ENCODE assay signal across 16 cellular contexts in the genomic region with DNA sequence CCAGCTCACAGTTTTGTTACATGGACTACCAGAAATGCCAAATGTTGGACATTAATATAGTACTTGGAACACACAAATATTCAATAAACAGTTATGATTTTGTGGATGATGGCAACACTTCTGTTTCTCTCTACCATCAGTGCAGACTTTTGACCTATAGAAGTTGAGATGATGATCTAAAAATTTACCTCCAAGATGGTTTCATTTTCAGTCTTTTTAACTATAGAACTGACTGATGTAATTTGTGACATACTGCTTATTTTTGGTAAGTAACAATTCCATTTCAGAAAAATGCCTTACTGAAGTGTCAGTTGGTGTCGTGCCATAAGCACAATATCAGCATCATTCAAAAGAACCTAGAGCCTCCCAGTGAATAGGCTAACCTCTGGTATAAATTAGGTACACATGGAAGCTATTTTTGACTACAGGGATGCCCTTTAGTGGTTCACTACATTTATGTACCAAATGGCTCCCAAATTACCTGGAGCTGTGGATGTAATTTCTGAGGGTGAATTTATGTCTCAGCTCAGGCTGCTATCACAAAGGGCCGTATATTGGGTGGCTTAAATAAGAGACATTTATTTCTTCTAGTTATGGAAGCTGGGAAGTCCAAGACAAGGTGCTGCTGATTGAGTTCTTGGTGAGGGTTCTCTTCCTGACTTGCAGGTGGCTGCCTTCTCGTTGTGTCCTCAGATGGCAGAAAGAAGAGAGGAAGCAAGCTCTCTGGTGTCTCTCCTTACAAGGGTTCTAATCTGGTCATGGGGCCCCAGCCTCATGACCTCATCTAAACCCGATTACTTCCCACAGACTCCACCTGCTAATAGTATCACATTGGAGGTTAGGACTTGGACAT.
DNase-seq lines count a peak whose midpoint lies in the region; ATAC-seq, FAIRE-seq and TF ChIP-seq lines count a peak whose summit lies in the region.
"Had no signal": no experiment of that assay in that cellular context is flagged by ENCODE, and none has a peak within 500 bp of the region (broad histone marks: within the 10 kb centered on the region; RNA-seq: fewer than 3 reads in every experiment).

No MANE protein-coding gene starts in this region.

- H3K36me3 ChIP-seq in keratinocyte (ENCODE audit: control insufficient read depth in 2 of 2, extremely low read depth in 1 of 2, insufficient read depth in 2 of 2, low read length in 2 of 2) (no peaks in the 10 kb centered on the region), right lobe of liver (no peaks in the 10 kb centered on the region)
- H3K36me3 ChIP-seq: ascending aorta had no signal

- H3K27ac ChIP-seq in keratinocyte (ENCODE audit: control insufficient read depth, insufficient read depth, low read length) = no peak overlapping the region
- H3K27ac ChIP-seq in right lobe of liver = no peak overlapping the region
- H3K27ac ChIP-seq: ascending aorta, GM23248, PC-9 had no signal

- ATAC-seq in GM18517 (IDR thresholded peaks at IDR 0.05; ENCODE audit: unreplicated experiment) (peak; percentile 34), GM21423 (IDR thresholded peaks at IDR 0.05; ENCODE audit: unreplicated experiment) (peak; percentile 18), HG03439 (IDR thresholded peaks at IDR 0.05; ENCODE audit: unreplicated experiment) (peak; percentile 18), right lobe of liver (no peak), HG02642 (IDR thresholded peaks at IDR 0.05; ENCODE audit: poor library complexity, unreplicated experiment) (no peak)
- ATAC-seq: activated T-cell treated with anti-CD3 and anti-CD28 coated beads, Interleukin-2, amount 50 U/mL, for 4 hours had no signal

- H3K9me3 ChIP-seq in keratinocyte (ENCODE audit: control insufficient read depth, low read depth, low read length) (no peaks in the 10 kb centered on the region), right lobe of liver (no peaks in the 10 kb centered on the region)
- H3K9me3 ChIP-seq: ascending aorta had no signal

- no peak overlapping the region for H2AFZ ChIP-seq in keratinocyte (ENCODE audit: control insufficient read depth, low read length)
- H2AFZ ChIP-seq: GM23248, PC-9 had no signal

- no peaks in the 10 kb centered on the region for H3K79me2 ChIP-seq in keratinocyte (ENCODE audit: control insufficient read depth, insufficient read depth, low read length)

- H3K4me3 ChIP-seq in keratinocyte (ENCODE audit: control insufficient read depth in 2 of 3, extremely low read depth in 1 of 3, insufficient read depth in 2 of 3, low read depth in 1 of 3, low read length in 3 of 3) = no peak overlapping the region
- H3K4me3 ChIP-seq in right lobe of liver = no peak overlapping the region
- H3K4me3 ChIP-seq: ascending aorta, GM23248, PC-9 had no signal

- no peak overlapping the region for H3K9ac ChIP-seq in keratinocyte (ENCODE audit: control insufficient read depth, extremely low read depth, insufficient read depth, low read length)
- H3K9ac ChIP-seq: GM23248 had no signal

- TF ChIP-seq CTCF in keratinocyte (optimal IDR thresholded peaks at IDR 0.05 in 1 of 3, IDR thresholded peaks at IDR 0.05 in 1 of 3, conservative IDR thresholded peaks at IDR 0.05 in 1 of 3; ENCODE audit: extremely low read depth in 1 of 3, insufficient read depth in 2 of 3, low read length in 3 of 3) (no peak), right lobe of liver (IDR thresholded peaks at IDR 0.05) (no peak)

- intact Hi-C loops in right lobe of liver (cut with DNase I) = no loop called here

- H3K4me1 ChIP-seq in keratinocyte (ENCODE audit: control insufficient read depth, extremely low read depth, insufficient read depth, low read length) (peaks cover 10% of the 10 kb centered on the region), right lobe of liver (peaks cover 0 to 8% (median 4%) of the 10 kb centered on the region in 4 donors)
- H3K4me1 ChIP-seq: ascending aorta had no signal

- H3K4me2 ChIP-seq in keratinocyte (ENCODE audit: control insufficient read depth, extremely low read depth, insufficient read depth, low read depth, low read length) = no peak overlapping the region
- H3K4me2 ChIP-seq: PC-9 had no signal

- FAIRE-seq in keratinocyte (lab: Jason Lieb, UNC) = peak; percentile 36

- TF ChIP-seq POLR2A in right lobe of liver (IDR thresholded peaks at IDR 0.05) = no peak

- H4K20me1 ChIP-seq in keratinocyte (ENCODE audit: control insufficient read depth, extremely low read depth, insufficient read depth, low read length) = no peaks in the 10 kb centered on the region

- no peaks in the 10 kb centered on the region for H3K9me1 ChIP-seq in keratinocyte (ENCODE audit: control insufficient read depth, extremely low read depth, insufficient read depth, low read length)

- dilution Hi-C loops in keratinocyte (cut with MboI; ENCODE audit: extremely low pct_ligation_motif_present, low sequenced_read_pairs) = no loop called here

- 82% methylated on average over 3 of the region's 4 CpGs for WGBS in right lobe of liver (ENCODE audit: insufficient coverage, low coverage, low lambda C conversion rate, missing lambda C conversion rate)

- DNase-seq in keratinocyte (ENCODE audit: low read depth, low spot score) = no peak
- DNase-seq in right lobe of liver = no peak
- no peak for DNase-seq in SKM-1 treated with dmso at 0.1 percent for 144 hours (lab: John Stamatoyannopoulos, UW; ENCODE audit: unreplicated experiment)
- DNase-seq: activated B cell treated with CpG ODN at 0.5 μM for 24 hours; activated T-cell treated with anti-CD3 and anti-CD28 coated beads, Interleukin-2, amount 50 U/mL, for 4 hours; GM23248; mesendoderm; NCI-H1105; NCI-H2227 treated with DMSO at 0.1 percent for 48 hours; PC-9; SW 1271 had no signal

- H3K27me3 ChIP-seq in keratinocyte (ENCODE audit: control insufficient read depth, extremely low read depth, insufficient read depth, low read length) (no peaks in the 10 kb centered on the region), right lobe of liver (no peaks in the 10 kb centered on the region)
- H3K27me3 ChIP-seq: ascending aorta had no signal

Comparison
In these comparisons a context has a peak if more than half of its experiments do, and no peak if none do; other contexts are left out.
1. ATAC-seq: peak in GM18517 (single experiment), GM21423 (single experiment) and HG03439 (single experiment); none in right lobe of liver (0 of 4) and HG02642 (single experiment).